ENCODE assay signal across 1 cellular context in genomic region chr1:93448983-93449805, GRCh38.
TF ChIP-seq lines count a peak whose summit lies in the region.

No MANE protein-coding gene starts in this region.

TF ChIP-seq in H1, 55 proteins besides CTCF, POLR2A, EP300 and RAD21 (continued from another document):
- TF ChIP-seq ATF3 (IDR thresholded peaks at IDR 0.05; ENCODE audit: insufficient read depth, low read depth, low read length) (no peak), GTF2F1 (IDR thresholded peaks at IDR 0.05; ENCODE audit: borderline replicate concordance, low read depth, low read length) (no peak), ASH2L (IDR thresholded peaks at IDR 0.05; ENCODE audit: low read length) (no peak), POLR2AphosphoS5 (IDR thresholded peaks at IDR 0.05; ENCODE audit: low read depth, low read length) (peak; percentile 47; the same call in 1 of the 2 replicates), CTBP2 (IDR thresholded peaks at IDR 0.05; ENCODE audit: borderline replicate concordance, insufficient read depth, insufficient read length, low read length) (no peak), SIN3A (conservative IDR thresholded peaks at IDR 0.05 in 1 of 2, IDR thresholded peaks at IDR 0.05 in 1 of 2; ENCODE audit: low read depth in 1 of 2, low read length in 2 of 2) (peak in 1 of 2 experiments; percentile 53; a peak in 2 of 4 replicates), SP1 (IDR thresholded peaks at IDR 0.05; ENCODE audit: low read depth, low read length) (0 out of 2 replicates have a peak, but pooled peaks have one; percentile 31), SP4 (IDR thresholded peaks at IDR 0.05; ENCODE audit: low read length) (no peak), BRCA1 (IDR thresholded peaks at IDR 0.05; ENCODE audit: low read depth, low read length) (no peak), CHD7 (IDR thresholded peaks at IDR 0.05; ENCODE audit: insufficient replicate concordance, low read length) (no peak), TCF12 (IDR thresholded peaks at IDR 0.05; ENCODE audit: low read depth, low read length) (no peak; the same call in 1 of the 2 replicates), HDAC2 (IDR thresholded peaks at IDR 0.05; ENCODE audit: borderline replicate concordance in 1 of 2, low read depth in 2 of 2, low read length in 2 of 2) (peak in 1 of 2 experiments; percentile 59; a peak in 3 of 4 replicates), CBX5 (IDR thresholded peaks at IDR 0.05; ENCODE audit: low read depth, low read length) (no peak), GABPA (IDR thresholded peaks at IDR 0.05; ENCODE audit: borderline replicate concordance, insufficient read depth, low read length) (no peak), CREB1 (IDR thresholded peaks at IDR 0.05) (no peak), KDM5A (IDR thresholded peaks at IDR 0.05; ENCODE audit: low read length) (no peak), EZH2 (IDR thresholded peaks at IDR 0.05; ENCODE audit: low read depth, low read length, severe bottlenecking) (no peak), JUN (IDR thresholded peaks at IDR 0.05; ENCODE audit: low read depth, low read length) (no peak), JUND (IDR thresholded peaks at IDR 0.05; ENCODE audit: low read length) (no peak), POU5F1 (IDR thresholded peaks at IDR 0.05; ENCODE audit: low read depth, low read length) (no peak), RBBP5 (IDR thresholded peaks at IDR 0.05; ENCODE audit: borderline replicate concordance, low read depth, low read length) (no peak; the same call in 1 of the 2 replicates), MAFK (IDR thresholded peaks at IDR 0.05; ENCODE audit: low read depth, low read length) (no peak), CHD1 (IDR thresholded peaks at IDR 0.05; ENCODE audit: low read depth, low read length) (no peak), NANOG (IDR thresholded peaks at IDR 0.05; ENCODE audit: insufficient read depth, low read depth, low read length, poor library complexity, severe bottlenecking) (no peak), E2F6 (IDR thresholded peaks at IDR 0.05) (peak; percentile 3; the same call in 1 of the 2 replicates), NRF1 (IDR thresholded peaks at IDR 0.05; ENCODE audit: low read depth, low read length) (no peak), USF2 (IDR thresholded peaks at IDR 0.05; ENCODE audit: low read length) (no peak), ATF2 (IDR thresholded peaks at IDR 0.05; ENCODE audit: low read length) (peak; percentile 26; the same call in 1 of the 2 replicates), SRF (IDR thresholded peaks at IDR 0.05; ENCODE audit: low read depth, low read length) (no peak), MAX (IDR thresholded peaks at IDR 0.05) (peak; percentile 18; the same call in 1 of the 2 replicates), ZNF274 (IDR thresholded peaks at IDR 0.05; ENCODE audit: borderline replicate concordance, extremely low read depth, low read length) (no peak), KDM1A (IDR thresholded peaks at IDR 0.05; ENCODE audit: borderline replicate concordance, low read length) (no peak; the same call in 1 of the 2 replicates), TAF7 (optimal IDR thresholded peaks at IDR 0.05; ENCODE audit: borderline replicate concordance, low read depth, low read length) (peak; percentile 70), PHF8 (conservative IDR thresholded peaks at IDR 0.05; ENCODE audit: low read depth, low read length) (0 out of 2 replicates have a peak, but pooled peaks have one; percentile 2), TEAD4 (IDR thresholded peaks at IDR 0.05; ENCODE audit: low read depth, low read length) (no peak), HDAC6 (IDR thresholded peaks at IDR 0.05; ENCODE audit: low read depth, low read length) (no peak), BACH1 (IDR thresholded peaks at IDR 0.05; ENCODE audit: low read length) (peak; percentile 57; the same call in 1 of the 2 replicates), CHD2 (IDR thresholded peaks at IDR 0.05; ENCODE audit: low read length) (0 out of 2 replicates have a peak, but pooled peaks have one; percentile 29), SAP30 (IDR thresholded peaks at IDR 0.05; ENCODE audit: insufficient read depth, insufficient replicate concordance, low read length) (no peak), YY1 (IDR thresholded peaks at IDR 0.05; ENCODE audit: low read depth, low read length) (no peak), RNF2 (IDR thresholded peaks at IDR 0.05; ENCODE audit: borderline replicate concordance, low read depth, low read length, missing control alignments, poor library complexity, severe bottlenecking) (no peak), CEBPB (IDR thresholded peaks at IDR 0.05; ENCODE audit: low read depth, low read length) (peak; percentile 34; the same call in 1 of the 2 replicates), BCL11A (IDR thresholded peaks at IDR 0.05; ENCODE audit: low read depth in 2 of 2, low read length in 2 of 2) (no peak), RXRA (IDR thresholded peaks at IDR 0.05; ENCODE audit: insufficient read depth, low read depth, low read length) (no peak), SUZ12 (IDR thresholded peaks at IDR 0.05; ENCODE audit: low read length) (no peak)
